ENCODE assay signal across 8 cellular contexts in genomic region chr14:68377459-68377858, GRCh38.
DNase-seq lines count a peak whose midpoint lies in the region; ATAC-seq and FAIRE-seq lines count a peak whose summit lies in the region.

No MANE protein-coding gene starts in this region.

- H3K36me3 Mint-ChIP-seq in activated T-cell treated with anti-CD3 and anti-CD28 coated beads, Interleukin-2, amount 50 U/mL, for 72 hours (ENCODE audit: insufficient read depth in 2 of 2) = peaks cover 0 to 2% of the 10 kb centered on the region in 2 donors
- no peaks in the 10 kb centered on the region for H3K36me3 Mint-ChIP-seq in dendritic cell treated with granulocyte-macrophage colony-stimulating factor and Interleukin-4, amounts not matched to agents 40 ng/mL and 50 ng/mL, for 4 days (ENCODE audit: low read depth)

- intact Hi-C loops in dendritic cell treated with granulocyte-macrophage colony-stimulating factor and Interleukin-4, amounts not matched to agents 40 ng/mL and 50 ng/mL, for 4 days (cut with micrococcal nuclease) = no loop called here

- 58 to 66% methylated on average over 4 to 5 of the region's 8 CpGs for WGBS in mesodermal cell (ENCODE audit: insufficient coverage in 2 of 2), 2 experiments

- no peak overlapping the region for H3K27ac Mint-ChIP-seq in activated T-cell treated with anti-CD3 and anti-CD28 coated beads, Interleukin-2, amount 50 U/mL, for 72 hours
- H3K27ac Mint-ChIP-seq in dendritic cell treated with granulocyte-macrophage colony-stimulating factor and Interleukin-4, amounts not matched to agents 40 ng/mL and 50 ng/mL, for 4 days = peak overlapping the region; percentile 95

- H3K27me3 Mint-ChIP-seq in activated T-cell treated with anti-CD3 and anti-CD28 coated beads, Interleukin-2, amount 50 U/mL, for 72 hours (ENCODE audit: low read depth) = no peaks in the 10 kb centered on the region
- H3K27me3 Mint-ChIP-seq in dendritic cell treated with granulocyte-macrophage colony-stimulating factor and Interleukin-4, amounts not matched to agents 40 ng/mL and 50 ng/mL, for 4 days = no peaks in the 10 kb centered on the region

- no peaks in the 10 kb centered on the region for H3K9me3 Mint-ChIP-seq in activated T-cell treated with anti-CD3 and anti-CD28 coated beads, Interleukin-2, amount 50 U/mL, for 72 hours
- H3K9me3 Mint-ChIP-seq in dendritic cell treated with granulocyte-macrophage colony-stimulating factor and Interleukin-4, amounts not matched to agents 40 ng/mL and 50 ng/mL, for 4 days = no peaks in the 10 kb centered on the region

- DNase-seq in activated T-cell treated with anti-CD3 and anti-CD28 coated beads, Interleukin-2, amount 50 U/mL, for 72 hours = no peak
- DNase-seq in activated T-cell treated with anti-CD3 and anti-CD28 coated beads, Interleukin-2, amount 50 U/mL, for 48 hours = no peak
- DNase-seq in urothelium cell line (ENCODE audit: low spot score) = no peak
- DNase-seq in NCI-H446 (lab: John Stamatoyannopoulos, UW) = no peak

- FAIRE-seq in urothelium cell line (lab: Jason Lieb, UNC) = peak; percentile 94

- no peak for ATAC-seq in activated T-cell treated with anti-CD3 and anti-CD28 coated beads, Interleukin-2, amount 50 U/mL, for 72 hours (replicated peaks in 1 of 2)
- no peak for ATAC-seq in HG02678 (IDR thresholded peaks at IDR 0.05; ENCODE audit: unreplicated experiment)
- no peak for ATAC-seq in GM18502 (IDR thresholded peaks at IDR 0.05; ENCODE audit: poor library complexity, unreplicated experiment)

- H3K4me1 Mint-ChIP-seq in activated T-cell treated with anti-CD3 and anti-CD28 coated beads, Interleukin-2, amount 50 U/mL, for 72 hours (ENCODE audit: low read depth) = peaks cover 52% of the 10 kb centered on the region
- H3K4me1 Mint-ChIP-seq in dendritic cell treated with granulocyte-macrophage colony-stimulating factor and Interleukin-4, amounts not matched to agents 40 ng/mL and 50 ng/mL, for 4 days (ENCODE audit: low read depth) = peaks cover 78% of the 10 kb centered on the region

- H3K4me3 ChIP-seq in mesodermal cell (ENCODE audit: extremely low read depth, insufficient read depth, low read length, poor library complexity, severe bottlenecking) = no peak overlapping the region

- peaks cover 14% of the 10 kb centered on the region for H3K4me1 ChIP-seq in mesodermal cell (ENCODE audit: control insufficient read depth, insufficient read depth, low read length, poor library complexity, severe bottlenecking)

- H3K4me3 Mint-ChIP-seq in activated T-cell treated with anti-CD3 and anti-CD28 coated beads, Interleukin-2, amount 50 U/mL, for 72 hours = peak overlapping the region; percentile 36 to 47
- no peak overlapping the region for H3K4me3 Mint-ChIP-seq in dendritic cell treated with granulocyte-macrophage colony-stimulating factor and Interleukin-4, amounts not matched to agents 40 ng/mL and 50 ng/mL, for 4 days

- peak overlapping the region; percentile 52 for H3K27ac ChIP-seq in mesodermal cell (ENCODE audit: low read depth, low read length, severe bottlenecking)

- H3K36me3 ChIP-seq in mesodermal cell (ENCODE audit: control insufficient read depth, insufficient read depth, low read length) = no peaks in the 10 kb centered on the region

- no peaks in the 10 kb centered on the region for H3K9me3 ChIP-seq in mesodermal cell (ENCODE audit: control insufficient read depth, low read length)
